8 cellular contexts compared by ENCODE assay signal in genomic region chr5:138331449-138332368, GRCh38. TPM values are rescaled to one million over a fixed set of nuclear protein-coding genes. Genes with fewer than 3 reads are reported as not detected.
DNase-seq lines count a peak whose midpoint lies in the region; ATAC-seq and TF ChIP-seq lines count a peak whose summit lies in the region.

TSS of gene CDC25C (minus strand) at chr5:138331804. CDS start at chr5:138331180, 624 bp downstream.

- H3K27me3 ChIP-seq in DND-41 (ENCODE audit: insufficient read depth, low read length, poor library complexity) (no peaks in the 10 kb centered on the region), Peyer's patch (no peaks in the 10 kb centered on the region), esophagus squamous epithelium (no peaks in the 10 kb centered on the region)

- peak within 1 kb of the TSS; percentile 68 for H3K9ac ChIP-seq in DND-41 (ENCODE audit: low read depth, low read length)

- TF ChIP-seq POLR2A in Peyer's patch (IDR thresholded peaks at IDR 0.05) (no peak), esophagus squamous epithelium (IDR thresholded peaks at IDR 0.05) (no peak)

- H3K4me2 ChIP-seq in DND-41 (ENCODE audit: insufficient read depth, low read length) = peak within 1 kb of the TSS; percentile 90

- peak; percentile 100 for ATAC-seq in DND-41 (ENCODE audit: insufficient read depth, low read depth)
- ATAC-seq in GM21825 (IDR thresholded peaks at IDR 0.05; ENCODE audit: unreplicated experiment) = peak; percentile 98
- peak; percentile 99 for ATAC-seq in activated T-cell treated with anti-CD3 and anti-CD28 coated beads, Interleukin-2, amount 50 U/mL, for 72 hours (replicated peaks in 1 of 2)

- peaks cover 11% of the 10 kb centered on the region; the same call in 1 of the 2 replicates for H3K36me3 ChIP-seq in DND-41 (ENCODE audit: insufficient read depth, low read length)
- H3K36me3 ChIP-seq in KOPT-K1 (ENCODE audit: insufficient read depth, low read length) = peaks cover 20% of the 10 kb centered on the region
- no peaks in the 10 kb centered on the region for H3K36me3 ChIP-seq in Peyer's patch
- no peaks in the 10 kb centered on the region for H3K36me3 ChIP-seq in esophagus squamous epithelium

- H3K4me1 Mint-ChIP-seq in activated T-cell treated with anti-CD3 and anti-CD28 coated beads, Interleukin-2, amount 50 U/mL, for 72 hours (ENCODE audit: low read depth) = peaks cover 37% of the 10 kb centered on the region

- peaks cover 0 to 2% of the 10 kb centered on the region in 2 donors for H3K36me3 Mint-ChIP-seq in activated T-cell treated with anti-CD3 and anti-CD28 coated beads, Interleukin-2, amount 50 U/mL, for 72 hours (ENCODE audit: insufficient read depth in 2 of 2)

- H3K27ac ChIP-seq in DND-41 (ENCODE audit: low read length) = peak within 1 kb of the TSS; percentile 86
- peak within 1 kb of the TSS; percentile 79 for H3K27ac ChIP-seq in KOPT-K1 (ENCODE audit: low read depth, low read length, poor library complexity, severe bottlenecking)
- H3K27ac ChIP-seq in Peyer's patch = peak within 1 kb of the TSS in 1 of 4 donors; percentile 57
- peak within 1 kb of the TSS in 3 of 4 donors; percentile 33 to 64 (median 52) for H3K27ac ChIP-seq in esophagus squamous epithelium

- no peaks in the 10 kb centered on the region for H3K9me3 Mint-ChIP-seq in activated T-cell treated with anti-CD3 and anti-CD28 coated beads, Interleukin-2, amount 50 U/mL, for 72 hours

- no peaks in the 10 kb centered on the region for H4K20me1 ChIP-seq in DND-41 (ENCODE audit: insufficient read depth, low read length)

- H2AFZ ChIP-seq in DND-41 (ENCODE audit: low read depth, low read length) = peak within 1 kb of the TSS; percentile 94

- H3K4me3 ChIP-seq in DND-41 (ENCODE audit: low read depth in 1 of 2, low read length in 2 of 2) = peak within 1 kb of the TSS; percentile 61 to 78
- H3K4me3 ChIP-seq in Peyer's patch = peak within 1 kb of the TSS; percentile 38 to 53 (median 46)
- peak within 1 kb of the TSS; percentile 46 to 72 (median 48) for H3K4me3 ChIP-seq in esophagus squamous epithelium

- peak within 1 kb of the TSS; percentile 66 for H3K27ac Mint-ChIP-seq in activated T-cell treated with anti-CD3 and anti-CD28 coated beads, Interleukin-2, amount 50 U/mL, for 72 hours

- TF ChIP-seq CTCF in DND-41 (IDR thresholded peaks at IDR 0.05; ENCODE audit: borderline replicate concordance, extremely low read depth, low read length, poor library complexity, severe bottlenecking) (no peak), Peyer's patch (IDR thresholded peaks at IDR 0.05) (no peak), esophagus squamous epithelium (IDR thresholded peaks at IDR 0.05) (no peak)

- 0% methylated on average over 45 to 55 of the region's 55 CpGs for WGBS in esophagus squamous epithelium, 2 donors

- H3K4me3 Mint-ChIP-seq in activated T-cell treated with anti-CD3 and anti-CD28 coated beads, Interleukin-2, amount 50 U/mL, for 72 hours = peak within 1 kb of the TSS; percentile 94 to 98

- no peaks in the 10 kb centered on the region for H3K27me3 Mint-ChIP-seq in activated T-cell treated with anti-CD3 and anti-CD28 coated beads, Interleukin-2, amount 50 U/mL, for 72 hours (ENCODE audit: low read depth)

- peaks cover 23% of the 10 kb centered on the region for H3K79me2 ChIP-seq in DND-41 (ENCODE audit: insufficient read depth, low read length)

- H3K9me3 ChIP-seq in DND-41 (ENCODE audit: insufficient read depth, low read length, severe bottlenecking) (no peaks in the 10 kb centered on the region), KOPT-K1 (ENCODE audit: insufficient read depth, low read length, poor library complexity, severe bottlenecking) (no peaks in the 10 kb centered on the region), Peyer's patch (no peaks in the 10 kb centered on the region), esophagus squamous epithelium (no peaks in the 10 kb centered on the region)

- DNase-seq in DND-41 (peak; percentile 98), Peyer's patch (peak; percentile 97 to 99 (median 98)), esophagus squamous epithelium (lab: John Stamatoyannopoulos, UW) (peak; percentile 93), myocyte (ENCODE audit: low read depth) (peak; percentile 100)
- peak; percentile 97 to 99 for DNase-seq in activated T-cell treated with anti-CD3 and anti-CD28 coated beads, Interleukin-2, amount 50 U/mL, for 72 hours
- peak; percentile 97 for DNase-seq in stimulated activated CD8-positive, alpha-beta memory T cell treated with anti-CD3 and anti-CD28 coated beads, Interleukin-7, amount 100 ng/mL, for 4 hours (ENCODE audit: low read depth in 2 of 2)

- peaks cover 31% of the 10 kb centered on the region for H3K4me1 ChIP-seq in DND-41 (ENCODE audit: insufficient read depth, low read length)
- peaks cover 0 to 11% (median 4%) of the 10 kb centered on the region in 4 donors for H3K4me1 ChIP-seq in Peyer's patch
- H3K4me1 ChIP-seq in esophagus squamous epithelium = peaks cover 0 to 21% (median 14%) of the 10 kb centered on the region in 3 donors

- intact Hi-C loops in esophagus squamous epithelium (cut with DNase I) = no loop called here

RNA-seq across cellular contexts. Expression of gene CDC25C, which starts in this region (rescaled TPM):
- total RNA-seq in Peyer's patch (1 to 10 TPM in 1 of 4 donors, under 1 TPM in 3; 0.88 to 4.1 (median 0.94) TPM), esophagus squamous epithelium (1 to 10 TPM in 3 of 4 donors, under 1 TPM in 1; 0.80 to 3.1 (median 1.8) TPM), myocyte (0.05 and 0.16 TPM in 2 replicates)
- total RNA-seq in activated T-cell treated with anti-CD3 and anti-CD28 coated beads, Interleukin-2, amount 50 U/mL, for 72 hours = 10 to 100 TPM; 22.6 to 30.1 TPM
- polyA plus RNA-seq in myocyte (2012) = 0.13 TPM

Comparison
In these comparisons a context has a peak if more than half of its experiments do, and no peak if none do; other contexts are left out.
1. RNA of gene CDC25C (total RNA-seq): 22.6 to 30.1 TPM in activated T-cell treated with anti-CD3 and anti-CD28 coated beads, Interleukin-2, amount 50 U/mL, for 72 hours; 0.80 to 3.1 TPM in esophagus squamous epithelium, 0.88 to 4.1 TPM in Peyer's patch and 0.05 to 0.16 TPM in myocyte; every median in the first group is over 4 times any median in the second.
2. Peak in DNase-seq in myocyte; RNA of the gene not detected or under 1 TPM.
3. Peak in every context shown above with its lines, with median percentiles within 50 percentile points of each other: ATAC-seq, DNase-seq and H3K4me3 ChIP-seq.